27 cellular contexts compared by ENCODE assay signal in genomic region chr12:83197483-83197914, GRCh38.
DNase-seq lines count a peak whose midpoint lies in the region; ATAC-seq, FAIRE-seq and TF ChIP-seq lines count a peak whose summit lies in the region.
"Had no signal": no experiment of that assay in that cellular context is flagged by ENCODE, and none has a peak within 500 bp of the region (broad histone marks: within the 10 kb centered on the region; RNA-seq: fewer than 3 reads in every experiment).

No MANE protein-coding gene starts in this region.

- H3K4me3 Mint-ChIP-seq in activated T-cell treated with anti-CD3 and anti-CD28 coated beads, Interleukin-2, amount 50 U/mL, for 72 hours = no peak overlapping the region
- H3K4me3 Mint-ChIP-seq: CD4-positive, alpha-beta T cell; HFFc6; IgD-negative memory B cell had no signal

- no peak overlapping the region for H2AK5ac ChIP-seq in mesenchymal stem cell (ENCODE audit: low read length, severe bottlenecking)

- H3K27ac ChIP-seq in K562 (ENCODE audit: extremely low read depth, low read depth, low read length) (peak overlapping the region; percentile 67; the same call in 2 of the 3 replicates), iPS-20b (ENCODE audit: low read length) (peak overlapping the region; percentile 62), mesenchymal stem cell (ENCODE audit: low read length, poor library complexity, severe bottlenecking) (no peak overlapping the region)
- H3K27ac ChIP-seq: 22Rv1, BLaER1, SJSA1 had no signal

- no peak overlapping the region for H3K4me2 ChIP-seq in K562 (ENCODE audit: insufficient read depth, low read length)
- no peak overlapping the region for H3K4me2 ChIP-seq in mesenchymal stem cell (ENCODE audit: low read length, poor library complexity, severe bottlenecking)
- H3K4me2 ChIP-seq: BLaER1 had no signal

- peak overlapping the region; percentile 54; the same call in 1 of the 2 replicates for H2AFZ ChIP-seq in K562 (ENCODE audit: low read depth, low read length)
- H2AFZ ChIP-seq in mesenchymal stem cell (ENCODE audit: low read depth, low read length) = no peak overlapping the region

- WGBS in K562 (ENCODE audit: insufficient coverage, low coverage, missing lambda C conversion rate) = 29% methylated on average over 4 of the region's 4 CpGs
- 38% methylated on average over 2 of the region's 4 CpGs for WGBS in mesenchymal stem cell

- in situ Hi-C loops in K562 (cut with MboI) = no loop called here

- POLR2A ChIA-PET in K562 (lab: Yijun Ruan, JAX) = no interaction called here

- no peak overlapping the region for H2BK15ac ChIP-seq in mesenchymal stem cell (ENCODE audit: low read depth, poor library complexity, severe bottlenecking)

- no peaks in the 10 kb centered on the region for H3K79me2 ChIP-seq in K562 (ENCODE audit: control insufficient read depth, insufficient read depth, low read length)

- no peaks in the 10 kb centered on the region for H3K36me3 ChIP-seq in K562 (ENCODE audit: control insufficient read depth, insufficient read depth, low read length)
- no peaks in the 10 kb centered on the region for H3K36me3 ChIP-seq in iPS-20b (ENCODE audit: insufficient read depth, low read depth, low read length)
- no peaks in the 10 kb centered on the region for H3K36me3 ChIP-seq in mesenchymal stem cell (ENCODE audit: control insufficient read depth in 1 of 2, insufficient read depth in 2 of 2, low read depth in 1 of 2, low read length in 2 of 2)
- H3K36me3 ChIP-seq: BLaER1, SJSA1 had no signal

- ATAC-seq in activated T-cell treated with anti-CD3 and anti-CD28 coated beads, Interleukin-2, amount 50 U/mL, for 72 hours (replicated peaks in 1 of 2) = no peak
- ATAC-seq in K562 (peak; percentile 37), HG03565 (IDR thresholded peaks at IDR 0.05; ENCODE audit: unreplicated experiment) (no peak)
- ATAC-seq: Right ventricle myocardium inferior had no signal

- no peak overlapping the region for H3K4ac ChIP-seq in mesenchymal stem cell (ENCODE audit: low read depth in 1 of 2, low read length in 2 of 2)

- no peak overlapping the region for H3K14ac ChIP-seq in mesenchymal stem cell (ENCODE audit: low read length in 2 of 2)

- no peak overlapping the region for H2BK5ac ChIP-seq in mesenchymal stem cell (ENCODE audit: low read depth, low read length, poor library complexity, severe bottlenecking)

- no peak overlapping the region for H3K4me3 ChIP-seq in K562
- peak overlapping the region; percentile 50; the same call in 1 of the 2 replicates for H3K4me3 ChIP-seq in iPS-20b (ENCODE audit: low read length)
- H3K4me3 ChIP-seq in mesenchymal stem cell (ENCODE audit: insufficient read depth in 1 of 2, low read depth in 1 of 2, low read length in 2 of 2) = no peak overlapping the region
- H3K4me3 ChIP-seq: BLaER1, SJSA1 had no signal

- H3K9me3 ChIP-seq in K562 (replicated peaks; ENCODE audit: control insufficient read depth, insufficient read depth, low read depth, low read length) (no peaks in the 10 kb centered on the region; the same call in none of the 2 replicates), iPS-20b (ENCODE audit: insufficient read depth, low read depth, low read length) (no peaks in the 10 kb centered on the region; the same call in 1 of the 2 replicates), mesenchymal stem cell (ENCODE audit: control insufficient read depth, low read length) (no peaks in the 10 kb centered on the region)
- H3K9me3 ChIP-seq: BLaER1 had no signal

- H3K9me1 ChIP-seq in K562 (ENCODE audit: control insufficient read depth, insufficient read depth, low read length) = no peaks in the 10 kb centered on the region

- H4K8ac ChIP-seq in mesenchymal stem cell (ENCODE audit: low read length) = no peak overlapping the region

- H3K27me3 Mint-ChIP-seq in activated T-cell treated with anti-CD3 and anti-CD28 coated beads, Interleukin-2, amount 50 U/mL, for 72 hours (ENCODE audit: low read depth) = no peaks in the 10 kb centered on the region
- H3K27me3 Mint-ChIP-seq: CD4-positive, alpha-beta T cell had no signal

- no peak for DNase-seq in activated T-cell treated with anti-CD3 and anti-CD28 coated beads, Interleukin-2, amount 50 U/mL, for 72 hours
- DNase-seq in activated T-cell treated with anti-CD3 and anti-CD28 coated beads, Interleukin-2, amount 50 U/mL, for 48 hours = no peak
- DNase-seq in K562 (ENCODE audit: extremely low read depth in 1 of 4, low spot score in 3 of 4) (peak in 1 of 4 experiments; percentile 11), mesenchymal stem cell (no peak), EL (no peak), cerebellar cortex (ENCODE audit: low spot score) (no peak)
- DNase-seq: ACHN; CD4-positive, alpha-beta T cell; COR-L47; DMS 273 treated with DMSO at 0.1 percent for 48 hours; GF-D8; HFFc6; Karpas-422; MV-4-11; NCI-H1417; NCI-H1694 treated with DMSO at 0.1 percent for 48 hours; NCI-H2081 treated with DMSO at 0.1 percent for 48 hours; NCI-H2171 treated with DMSO at 0.1 percent for 48 hours; NCI-H526 had no signal

- H3K27me3 ChIP-seq in K562 (ENCODE audit: control insufficient read depth in 2 of 2, insufficient read depth in 2 of 2, low read length in 2 of 2) = no peaks in the 10 kb centered on the region
- H3K27me3 ChIP-seq in iPS-20b (ENCODE audit: insufficient read depth, low read length) = no peaks in the 10 kb centered on the region
- H3K27me3 ChIP-seq in mesenchymal stem cell (ENCODE audit: control insufficient read depth in 1 of 2, insufficient read depth in 1 of 2, low read length in 2 of 2) = no peaks in the 10 kb centered on the region
- H3K27me3 ChIP-seq: BLaER1, SJSA1 had no signal

- no peak for TF ChIP-seq POLR2A in K562 (conservative IDR thresholded peaks at IDR 0.05)

- H3K36me3 Mint-ChIP-seq in activated T-cell treated with anti-CD3 and anti-CD28 coated beads, Interleukin-2, amount 50 U/mL, for 72 hours (ENCODE audit: insufficient read depth in 2 of 2) = no peaks in the 10 kb centered on the region
- H3K36me3 Mint-ChIP-seq: IgD-negative memory B cell had no signal

- H3K18ac ChIP-seq in mesenchymal stem cell (ENCODE audit: low read depth in 1 of 2, low read length in 2 of 2) = no peak overlapping the region

- H3K9ac ChIP-seq in K562 (ENCODE audit: insufficient read depth in 1 of 2, low read depth in 2 of 2, low read length in 2 of 2) = no peak overlapping the region
- peak overlapping the region; percentile 54; the same call in 1 of the 2 replicates for H3K9ac ChIP-seq in iPS-20b (ENCODE audit: low read depth, low read length)
- H3K9ac ChIP-seq in mesenchymal stem cell (ENCODE audit: low read length) = no peak overlapping the region
- H3K9ac ChIP-seq: BLaER1 had no signal

- TF ChIP-seq EP300 in K562 (IDR thresholded peaks at IDR 0.05; ENCODE audit: low read length) = no peak

- no peaks in the 10 kb centered on the region; a peak in 2 of 5 replicates for H3K4me1 ChIP-seq in K562 (replicated peaks in 1 of 2; ENCODE audit: control insufficient read depth in 2 of 2, insufficient read depth in 2 of 2, low read length in 2 of 2)
- H3K4me1 ChIP-seq in iPS-20b (ENCODE audit: insufficient read depth, low read length) = peaks cover 32% of the 10 kb centered on the region; the same call in 1 of the 2 replicates
- no peaks in the 10 kb centered on the region for H3K4me1 ChIP-seq in mesenchymal stem cell (ENCODE audit: control insufficient read depth, insufficient read depth, low read depth, low read length)
- H3K4me1 ChIP-seq: BLaER1, SJSA1 had no signal

- no peak overlapping the region for H4K91ac ChIP-seq in mesenchymal stem cell (ENCODE audit: low read length)

- TF ChIP-seq RAD21 in K562 (CRISPR knock-in tag; conservative IDR thresholded peaks at IDR 0.05 in 1 of 2, IDR thresholded peaks at IDR 0.05 in 1 of 2) = peak in 1 of 2 experiments; percentile 21; a peak in 1 of 4 replicates

- no TSS peak for BruUV-seq in K562 (replicated peaks; lab: Mats Ljungman, UMichigan)

- H2BK120ac ChIP-seq in mesenchymal stem cell (ENCODE audit: low read depth, low read length) = no peak overlapping the region

- H4K20me1 ChIP-seq in K562 (replicated peaks; ENCODE audit: control insufficient read depth, insufficient read depth, low read length) = no peaks in the 10 kb centered on the region
- H4K20me1 ChIP-seq: BLaER1 had no signal

- no peaks in the 10 kb centered on the region for H3K79me1 ChIP-seq in mesenchymal stem cell (replicated peaks; ENCODE audit: low read length, poor library complexity, severe bottlenecking)

- intact Hi-C loops in K562 (cut with micrococcal nuclease) = loop anchor here (2.0 kb wide), 1 partner anchor 25 kb away; no protein-coding TSS in a partner anchor

- CTCF ChIA-PET in K562 (lab: Yijun Ruan, JAX; ENCODE audit: low intra/inter-chr PET ratio) = no interaction called here

- peaks cover 1 to 6% of the 10 kb centered on the region in 2 donors for H3K9me3 Mint-ChIP-seq in activated T-cell treated with anti-CD3 and anti-CD28 coated beads, Interleukin-2, amount 50 U/mL, for 72 hours
- H3K9me3 Mint-ChIP-seq: CD4-positive, alpha-beta T cell had no signal

- FAIRE-seq in K562 (lab: Jason Lieb, UNC) = peak; percentile 46
- FAIRE-seq: H54 had no signal

- peak overlapping the region; percentile 23 for H3K27ac Mint-ChIP-seq in activated T-cell treated with anti-CD3 and anti-CD28 coated beads, Interleukin-2, amount 50 U/mL, for 72 hours
- H3K27ac Mint-ChIP-seq: CD4-positive, alpha-beta T cell; HFFc6; IgD-negative memory B cell had no signal

- H3K23ac ChIP-seq in mesenchymal stem cell (ENCODE audit: low read length in 2 of 2) = no peak overlapping the region

- no peak overlapping the region for H2BK12ac ChIP-seq in mesenchymal stem cell (ENCODE audit: low read length in 2 of 2)

- TF ChIP-seq CTCF in K562 (IDR thresholded peaks at IDR 0.05 in 2 of 3, conservative IDR thresholded peaks at IDR 0.05 in 1 of 3; ENCODE audit: insufficient read depth in 2 of 3, low read depth in 1 of 3, low read length in 3 of 3) = no peak; a peak in 1 of 6 replicates

- H3K4me1 Mint-ChIP-seq in activated T-cell treated with anti-CD3 and anti-CD28 coated beads, Interleukin-2, amount 50 U/mL, for 72 hours (ENCODE audit: low read depth) = no peaks in the 10 kb centered on the region
- H3K4me1 Mint-ChIP-seq: IgD-negative memory B cell had no signal

TF ChIP-seq in K562, 482 proteins besides CTCF, POLR2A, EP300 and RAD21 (continues in another document):
- TF ChIP-seq ARID3B (CRISPR knock-in tag; IDR thresholded peaks at IDR 0.05; ENCODE audit: borderline replicate concordance) (no peak), ZSCAN29 (IDR thresholded peaks at IDR 0.05) (no peak), ZNF583 (CRISPR knock-in tag; IDR thresholded peaks at IDR 0.05) (no peak), ZNF76 (CRISPR knock-in tag; IDR thresholded peaks at IDR 0.05; ENCODE audit: borderline replicate concordance) (no peak)
